Comparison of ENCODE assay signal across 13 cellular contexts in the genomic region with DNA sequence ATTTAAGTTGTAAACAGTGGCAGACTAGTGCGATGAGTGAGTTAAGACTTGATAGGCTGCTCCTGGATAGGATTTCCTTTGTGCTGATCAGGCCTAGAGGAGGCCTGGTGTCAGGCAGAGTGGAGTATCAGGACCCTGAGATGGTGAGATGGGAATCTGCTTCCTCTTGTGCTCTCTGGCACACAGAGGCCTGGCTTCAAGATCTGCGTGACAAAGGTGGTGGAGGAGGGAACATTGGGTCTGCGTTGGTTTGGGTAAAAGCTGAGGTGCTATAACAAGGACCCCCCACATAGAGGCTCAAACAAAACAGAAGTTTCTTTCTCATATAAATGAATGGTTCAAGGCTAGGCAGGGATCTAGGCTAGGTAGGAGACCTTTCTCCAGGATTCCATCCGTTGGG. TPM values are rescaled to one million over a fixed set of nuclear protein-coding genes. Genes with fewer than 3 reads are reported as not detected.
DNase-seq lines count a peak whose midpoint lies in the region; ATAC-seq and TF ChIP-seq lines count a peak whose summit lies in the region.
"Had no signal": no experiment of that assay in that cellular context is flagged by ENCODE, and none has a peak within 500 bp of the region (broad histone marks: within the 10 kb centered on the region; RNA-seq: fewer than 3 reads in every experiment).

No MANE protein-coding gene starts in this region.

- H3K27me3 Mint-ChIP-seq in CD8-positive, alpha-beta T cell (ENCODE audit: low read depth), result no peaks in the 10 kb centered on the region
- H3K27me3 Mint-ChIP-seq in brain, result no peaks in the 10 kb centered on the region

- no peak for TF ChIP-seq CTCF in CD8-positive, alpha-beta T cell (IDR thresholded peaks at IDR 0.05)
- TF ChIP-seq CTCF in brain (conservative IDR thresholded peaks at IDR 0.05), result no peak

- no peaks in the 10 kb centered on the region for H3K9me3 Mint-ChIP-seq in CD8-positive, alpha-beta T cell
- no peaks in the 10 kb centered on the region for H3K9me3 Mint-ChIP-seq in brain

- H3K27me3 ChIP-seq in CD8-positive, alpha-beta T cell (ENCODE audit: insufficient read depth, low read length), result no peaks in the 10 kb centered on the region
- H3K27me3 ChIP-seq in HUES6 (ENCODE audit: control insufficient read depth, insufficient read depth, low read length) (no peaks in the 10 kb centered on the region), iPS-20b (ENCODE audit: insufficient read depth, low read length) (no peaks in the 10 kb centered on the region)
- H3K27me3 ChIP-seq: MG63 had no signal

- no peak overlapping the region for H3K27ac ChIP-seq in CD8-positive, alpha-beta T cell (ENCODE audit: low read depth, low read length)
- H3K27ac ChIP-seq in HUES6 (ENCODE audit: low read depth, low read length) (0 out of 2 replicates have a peak overlapping the region, but pooled peaks have one; percentile 68), iPS-20b (ENCODE audit: low read length) (peak overlapping the region; percentile 6)
- H3K27ac ChIP-seq: PC-9 had no signal

- no peak overlapping the region for H3K4me3 ChIP-seq in CD8-positive, alpha-beta T cell (ENCODE audit: low read depth, low read length)
- H3K4me3 ChIP-seq in HUES6 (ENCODE audit: low read depth, low read length) (no peak overlapping the region), iPS-20b (ENCODE audit: low read length) (no peak overlapping the region)
- H3K4me3 ChIP-seq: MG63, PC-9 had no signal

- POLR2A ChIA-PET in CD8-positive, alpha-beta T cell (lab: Charles Lee), result no interaction called here

- H3K4me1 ChIP-seq in CD8-positive, alpha-beta T cell (ENCODE audit: insufficient read depth, low read length), result no peaks in the 10 kb centered on the region
- H3K4me1 ChIP-seq in HUES6 (ENCODE audit: control insufficient read depth, insufficient read depth, low read length), result peaks cover 20% of the 10 kb centered on the region
- H3K4me1 ChIP-seq in iPS-20b (ENCODE audit: insufficient read depth, low read length), result peaks cover 10% of the 10 kb centered on the region; the same call in 1 of the 2 replicates

- H3K9me3 ChIP-seq in CD8-positive, alpha-beta T cell (ENCODE audit: low read length), result no peaks in the 10 kb centered on the region
- H3K9me3 ChIP-seq in HUES6 (ENCODE audit: control insufficient read depth, insufficient read depth, low read depth, low read length) (no peaks in the 10 kb centered on the region), iPS-20b (ENCODE audit: insufficient read depth, low read depth, low read length) (no peaks in the 10 kb centered on the region)
- H3K9me3 ChIP-seq: MG63 had no signal

- H3K36me3 Mint-ChIP-seq in CD8-positive, alpha-beta T cell, result peaks cover 77% of the 10 kb centered on the region
- H3K36me3 Mint-ChIP-seq in brain, result peaks cover 67% of the 10 kb centered on the region

- DNase-seq in CD8-positive, alpha-beta T cell, result no peak
- DNase-seq in effector CD8-positive, alpha-beta T cell (lab: John Stamatoyannopoulos, UW), result no peak
- DNase-seq in activated CD8-positive, alpha-beta memory T cell treated with anti-CD3 and anti-CD28 coated beads, Interleukin-2, amount 50 U/mL, for 48 hours, result no peak
- no peak for DNase-seq in NCI-H82 treated with DMSO at 0.1 percent for 48 hours (lab: John Stamatoyannopoulos, UW; ENCODE audit: unreplicated experiment)
- DNase-seq: KG1, MG63, NCI-H1105, NCI-H1694 treated with DMSO at 0.1 percent for 48 hours, PC-9 had no signal

- peak overlapping the region; percentile 41 for H3K27ac Mint-ChIP-seq in CD8-positive, alpha-beta T cell
- H3K27ac Mint-ChIP-seq in brain, result peak overlapping the region in 4 of 5 experiments; percentile 1 to 62 (median 34)

- peaks cover 4% of the 10 kb centered on the region for H3K4me1 Mint-ChIP-seq in CD8-positive, alpha-beta T cell (ENCODE audit: low read depth)
- H3K4me1 Mint-ChIP-seq in brain, result no peaks in the 10 kb centered on the region

- CTCF ChIA-PET in CD8-positive, alpha-beta T cell (lab: Charles Lee), result interaction anchor here (0.5 to 0.9 kb wide), 2 partner anchors 11 to 843 kb away, joined by 3 read pairs; no protein-coding TSS in a partner anchor

- no peak overlapping the region for H3K9ac ChIP-seq in HUES6 (ENCODE audit: low read length)
- H3K9ac ChIP-seq in iPS-20b (ENCODE audit: low read depth, low read length), result peak overlapping the region; percentile 23; the same call in 1 of the 2 replicates

- intact Hi-C loops in CD8-positive, alpha-beta T cell (cut with DNase I, micrococcal nuclease), result no loop called here

- peaks cover 36% of the 10 kb centered on the region for H3K36me3 ChIP-seq in CD8-positive, alpha-beta T cell (ENCODE audit: insufficient read depth, low read length)
- H3K36me3 ChIP-seq in HUES6 (ENCODE audit: control insufficient read depth, insufficient read depth, low read length) (peaks cover 29% of the 10 kb centered on the region), iPS-20b (ENCODE audit: insufficient read depth, low read depth, low read length) (peaks cover 49% of the 10 kb centered on the region)

- ATAC-seq in CD8-positive, alpha-beta T cell, result no peak
- no peak for ATAC-seq in GM19395 (IDR thresholded peaks at IDR 0.05; ENCODE audit: unreplicated experiment)

- H3K4me3 Mint-ChIP-seq in CD8-positive, alpha-beta T cell, result no peak overlapping the region
- no peak overlapping the region for H3K4me3 Mint-ChIP-seq in brain

RNA-seq across cellular contexts. Expression of a gene that starts 20.3 kb away (rescaled TPM):
- total RNA-seq in CD8-positive, alpha-beta T cell, result 100 to 1,000 TPM in 1 of 2 experiments, 10 to 100 TPM in 1; 94.8 to 100 TPM
- polyA plus RNA-seq in brain (ENCODE audit: insufficient read depth, low read depth, low replicate concordance), result 132 TPM

RNA-seq across cellular contexts. Expression of a gene that starts 34.3 kb away (rescaled TPM):
- total RNA-seq in CD8-positive, alpha-beta T cell, result 10 to 100 TPM; 26.6 to 29.1 TPM
- 11.9 TPM for polyA plus RNA-seq in brain (ENCODE audit: insufficient read depth, low read depth, low replicate concordance)
